ENCODE assay signal across 22 cellular contexts in genomic region chr15:39888809-39889208, GRCh38. TPM values are rescaled to one million over a fixed set of nuclear protein-coding genes. Genes with fewer than 3 reads are reported as not detected.
DNase-seq lines count a peak whose midpoint lies in the region; ATAC-seq and TF ChIP-seq lines count a peak whose summit lies in the region.
"Had no signal": no experiment of that assay in that cellular context is flagged by ENCODE, and none has a peak within 500 bp of the region (broad histone marks: within the 10 kb centered on the region; RNA-seq: fewer than 3 reads in every experiment).

No MANE protein-coding gene starts in this region.

- no peak for TF ChIP-seq POLR2A in NB4 (IDR thresholded peaks at IDR 0.05; ENCODE audit: extremely low read depth, insufficient read length)

- intact Hi-C loops in mucosa of descending colon (cut with DNase I, micrococcal nuclease), result no loop called here
- intact Hi-C loops in left lung (cut with DNase I), result no loop called here

- WGBS in endodermal cell (ENCODE audit: insufficient coverage in 1 of 2, insufficient read length in 1 of 2), 2 experiments, result 40 to 55% methylated on average over 2 of the region's 2 CpGs

- no peak overlapping the region for H3K4me3 Mint-ChIP-seq in endodermal cell
- H3K4me3 Mint-ChIP-seq: activated B cell treated with CpG ODN at 0.5 μM for 24 hours; activated CD8-positive, alpha-beta T cell treated with anti-CD3 and anti-CD28 coated beads, Interleukin-2, amount 10 ng/mL, durations not matched to agents 7 days and 5 days; activated naive CD8-positive, alpha-beta T cell; activated T-cell treated with anti-CD3 and anti-CD28 coated beads, Interleukin-2, amount 50 U/mL, for 72 hours; naive B cell had no signal

- no peak overlapping the region for H3K27ac ChIP-seq in endodermal cell (ENCODE audit: low read depth, low read length)
- H3K27ac ChIP-seq in left lung, result no peak overlapping the region
- H3K27ac ChIP-seq in effector memory CD4-positive, alpha-beta T cell (ENCODE audit: insufficient read depth, low read length, poor library complexity, severe bottlenecking), result no peak overlapping the region
- H3K27ac ChIP-seq: body of pancreas, gastrocnemius medialis, lower lobe of right lung, parathyroid adenoma, uterus had no signal

- peaks cover 19% of the 10 kb centered on the region for H3K4me1 ChIP-seq in endodermal cell (ENCODE audit: control insufficient read depth, insufficient read depth, low read length)
- H3K4me1 ChIP-seq in mucosa of descending colon (ENCODE audit: low read depth), result peaks cover 20% of the 10 kb centered on the region
- H3K4me1 ChIP-seq in left lung, result peaks cover 0 to 6% of the 10 kb centered on the region in 2 donors
- H3K4me1 ChIP-seq in effector memory CD4-positive, alpha-beta T cell (ENCODE audit: control insufficient read depth, insufficient read depth, low read length, poor library complexity, severe bottlenecking), result no peaks in the 10 kb centered on the region
- H3K4me1 ChIP-seq: gastrocnemius medialis, parathyroid adenoma, uterus had no signal

- H3K36me3 ChIP-seq in endodermal cell (ENCODE audit: control insufficient read depth, insufficient read depth, low read length) (no peaks in the 10 kb centered on the region), mucosa of descending colon (ENCODE audit: low read depth) (no peaks in the 10 kb centered on the region), left lung (no peaks in the 10 kb centered on the region)
- H3K36me3 ChIP-seq in effector memory CD4-positive, alpha-beta T cell (ENCODE audit: control insufficient read depth, insufficient read depth, low read length), result no peaks in the 10 kb centered on the region
- H3K36me3 ChIP-seq: gastrocnemius medialis, lower lobe of right lung, uterus had no signal

- no peaks in the 10 kb centered on the region for H3K27me3 Mint-ChIP-seq in endodermal cell (ENCODE audit: insufficient read depth)
- H3K27me3 Mint-ChIP-seq: naive B cell had no signal

- ATAC-seq in mucosa of descending colon, result peak; percentile 56
- no peak for ATAC-seq in left lung
- no peak for ATAC-seq in GM21723 (IDR thresholded peaks at IDR 0.05; ENCODE audit: unreplicated experiment)
- ATAC-seq: activated CD8-positive, alpha-beta T cell treated with anti-CD3 and anti-CD28 coated beads, Interleukin-2, amount 10 ng/mL, durations not matched to agents 7 days and 5 days; activated T-cell treated with anti-CD3 and anti-CD28 coated beads, Interleukin-2, amount 50 U/mL, for 72 hours; gastrocnemius medialis had no signal

- H3K4me3 ChIP-seq in NB4 (ENCODE audit: low read depth, low read length) (no peak overlapping the region), endodermal cell (ENCODE audit: low read length) (no peak overlapping the region), mucosa of descending colon (no peak overlapping the region), left lung (no peak overlapping the region)
- H3K4me3 ChIP-seq in effector memory CD4-positive, alpha-beta T cell (ENCODE audit: insufficient read depth, low read depth, low read length, poor library complexity, severe bottlenecking), result no peak overlapping the region
- H3K4me3 ChIP-seq: body of pancreas, gastrocnemius medialis, lower lobe of right lung, uterus had no signal

- TF ChIP-seq CTCF in NB4 (IDR thresholded peaks at IDR 0.05; ENCODE audit: low read depth, low read length), result no peak
- no peak for TF ChIP-seq CTCF in endodermal cell (conservative IDR thresholded peaks at IDR 0.05)
- TF ChIP-seq CTCF in mucosa of descending colon (IDR thresholded peaks at IDR 0.05), result no peak
- TF ChIP-seq CTCF in left lung (IDR thresholded peaks at IDR 0.05), result no peak

- peak overlapping the region; percentile 90 for H3K27ac Mint-ChIP-seq in endodermal cell
- H3K27ac Mint-ChIP-seq: activated B cell treated with CpG ODN at 0.5 μM for 24 hours; activated CD8-positive, alpha-beta T cell treated with anti-CD3 and anti-CD28 coated beads, Interleukin-2, amount 10 ng/mL, durations not matched to agents 7 days and 5 days; activated naive CD8-positive, alpha-beta T cell; activated T-cell treated with anti-CD3 and anti-CD28 coated beads, Interleukin-2, amount 50 U/mL, for 72 hours had no signal

- no peaks in the 10 kb centered on the region for H3K9me3 Mint-ChIP-seq in endodermal cell
- H3K9me3 Mint-ChIP-seq: activated B cell treated with CpG ODN at 0.5 μM for 24 hours; activated T-cell treated with anti-CD3 and anti-CD28 coated beads, Interleukin-2, amount 50 U/mL, for 72 hours; naive B cell had no signal

- DNase-seq in ELF-1 (ENCODE audit: low read depth, low spot score) (peak; percentile 41), NB4 (ENCODE audit: low read depth) (peak; percentile 14), endodermal cell (no peak), mucosa of descending colon (no peak), left lung (no peak), NCI-H1092 (lab: John Stamatoyannopoulos, UW) (no peak)
- no peak for DNase-seq in effector memory CD4-positive, alpha-beta T cell
- DNase-seq: activated B cell treated with CpG ODN at 0.5 μM for 24 hours; activated CD8-positive, alpha-beta T cell treated with anti-CD3 and anti-CD28 coated beads, Interleukin-2, amount 10 ng/mL, durations not matched to agents 7 days and 5 days; activated T-cell treated with anti-CD3 and anti-CD28 coated beads, Interleukin-2, amount 50 U/mL, for 72 hours; body of pancreas; gastrocnemius medialis; lower lobe of right lung; naive B cell; NCI-H1105 treated with DMSO at 0.1 percent for 48 hours; NCI-H526 treated with DMSO at 0.1 percent for 48 hours; stimulated activated CD4-positive, alpha-beta T cell treated with anti-CD3 and anti-CD28 coated beads, Interleukin-2, amount 100 ng/mL, for 24 hours; T-helper 2 cell; uterus had no signal

- peaks cover 73% of the 10 kb centered on the region for H3K4me1 Mint-ChIP-seq in endodermal cell
- H3K4me1 Mint-ChIP-seq: activated B cell treated with CpG ODN at 0.5 μM for 24 hours, naive B cell had no signal

- H3K27me3 ChIP-seq in endodermal cell (ENCODE audit: control insufficient read depth, insufficient read depth, low read length, poor library complexity, severe bottlenecking), result no peaks in the 10 kb centered on the region
- no peaks in the 10 kb centered on the region for H3K27me3 ChIP-seq in left lung
- no peaks in the 10 kb centered on the region for H3K27me3 ChIP-seq in effector memory CD4-positive, alpha-beta T cell (replicated peaks; ENCODE audit: control insufficient read depth, insufficient read depth, low read length, poor library complexity, severe bottlenecking)
- H3K27me3 ChIP-seq: body of pancreas, gastrocnemius medialis, uterus had no signal

- H3K9ac ChIP-seq in endodermal cell (ENCODE audit: extremely low read depth, low read length, poor library complexity, severe bottlenecking), result no peak overlapping the region
- H3K9ac ChIP-seq: parathyroid adenoma had no signal

- no peaks in the 10 kb centered on the region for H3K9me3 ChIP-seq in endodermal cell (ENCODE audit: control insufficient read depth, low read length)
- no peaks in the 10 kb centered on the region for H3K9me3 ChIP-seq in mucosa of descending colon
- H3K9me3 ChIP-seq in left lung, result no peaks in the 10 kb centered on the region
- H3K9me3 ChIP-seq in effector memory CD4-positive, alpha-beta T cell (ENCODE audit: control insufficient read depth, low read length), result no peaks in the 10 kb centered on the region
- H3K9me3 ChIP-seq: body of pancreas, gastrocnemius medialis, lower lobe of right lung, uterus had no signal

- no peaks in the 10 kb centered on the region for H3K36me3 Mint-ChIP-seq in endodermal cell (ENCODE audit: low read depth)
- H3K36me3 Mint-ChIP-seq: activated naive CD8-positive, alpha-beta T cell; naive B cell had no signal

RNA-seq across cellular contexts. Expression of gene GPR176, which starts 31.3 kb away (rescaled TPM):
- total RNA-seq in endodermal cell (10 to 100 TPM; 26.0 to 31.1 TPM), mucosa of descending colon (1 to 10 TPM in 2 of 3 donors, under 1 TPM in 1; 0.32 to 4.9 (median 1.2) TPM), left lung (1 to 10 TPM; 4.9 to 6.6 TPM)
- polyA plus RNA-seq in endodermal cell (2013, experiment 1 of 2), result 8.9 TPM
- polyA plus RNA-seq in endodermal cell (2013, experiment 2 of 2), result 6.6 TPM
- total RNA-seq: activated B cell treated with CpG ODN at 0.5 μM for 24 hours; activated CD8-positive, alpha-beta T cell treated with anti-CD3 and anti-CD28 coated beads, Interleukin-2, amount 10 ng/mL, durations not matched to agents 7 days and 5 days had no signal

RNA-seq across cellular contexts. Expression of gene EIF2AK4, which starts 45.1 kb away (rescaled TPM):
- total RNA-seq in endodermal cell (10 to 100 TPM; 44.0 to 55.6 TPM), mucosa of descending colon (10 to 100 TPM; 17.3 to 31.2 (median 23.9) TPM), left lung (10 to 100 TPM; 38.3 to 40.3 TPM)
- polyA plus RNA-seq in endodermal cell (2013, experiment 1 of 2), result 49.1 TPM
- 51.3 TPM for polyA plus RNA-seq in endodermal cell (2013, experiment 2 of 2)

Comparison
In these comparisons a context has a peak if more than half of its experiments do, and no peak if none do; other contexts are left out.
1. DNase-seq: peak in ELF-1 (single experiment) and NB4 (single experiment); none in endodermal cell (single experiment), mucosa of descending colon (0 of 3), left lung (0 of 2), NCI-H1092 (single experiment) and effector memory CD4-positive, alpha-beta T cell (0 of 3).